In genomic region chr19:18119243-18120105, GRCh38 we compare ENCODE assay signal across 9 cellular contexts. TPM values are rescaled to one million over a fixed set of nuclear protein-coding genes. Genes with fewer than 3 reads are reported as not detected.
DNase-seq lines count a peak whose midpoint lies in the region; ATAC-seq and TF ChIP-seq lines count a peak whose summit lies in the region.
"Had no signal": no experiment of that assay in that cellular context is flagged by ENCODE, and none has a peak within 500 bp of the region (broad histone marks: within the 10 kb centered on the region; RNA-seq: fewer than 3 reads in every experiment).

No MANE protein-coding gene starts in this region.

- H3K23ac ChIP-seq in mesenchymal stem cell (ENCODE audit: low read length in 2 of 2): no peak overlapping the region

- H2AFZ ChIP-seq in mesenchymal stem cell (ENCODE audit: low read depth, low read length): no peak overlapping the region

- 91% methylated on average over 22 of the region's 22 CpGs for WGBS in mesenchymal stem cell

- H2BK5ac ChIP-seq in mesenchymal stem cell (ENCODE audit: low read depth, low read length, poor library complexity, severe bottlenecking): no peak overlapping the region

- peak; percentile 37 to 47 for ATAC-seq in activated T-cell treated with anti-CD3 and anti-CD28 coated beads, Interleukin-2, amount 50 U/mL, for 72 hours (replicated peaks in 1 of 2)
- no peak for ATAC-seq in stimulated activated naive CD8-positive, alpha-beta T cell treated with anti-CD3 and anti-CD28 coated beads, Interleukin-15, Interleukin-2, amounts not matched to agents 100 U/mL and 50 U/mL, for 24 hours

- H3K4me2 ChIP-seq in mesenchymal stem cell (ENCODE audit: low read length, poor library complexity, severe bottlenecking): no peak overlapping the region

- peaks cover 12% of the 10 kb centered on the region for H3K4me1 ChIP-seq in mesenchymal stem cell (ENCODE audit: control insufficient read depth, insufficient read depth, low read depth, low read length)
- H3K4me1 ChIP-seq in right atrium auricular region: peaks cover 0 to 24% of the 10 kb centered on the region in 2 donors

- peak; percentile 61 to 66 for DNase-seq in activated T-cell treated with anti-CD3 and anti-CD28 coated beads, Interleukin-2, amount 50 U/mL, for 72 hours
- DNase-seq in mesenchymal stem cell (no peak), SK-N-DZ (ENCODE audit: low spot score) (no peak), SKM-1 treated with dmso at 0.1 percent for 144 hours (lab: John Stamatoyannopoulos, UW; ENCODE audit: unreplicated experiment) (no peak), right atrium auricular region (ENCODE audit: low spot score) (no peak), NCI-H2029 (lab: John Stamatoyannopoulos, UW) (no peak)
- peak; percentile 55 for DNase-seq in stimulated activated naive CD8-positive, alpha-beta T cell treated with anti-CD3 and anti-CD28 coated beads, Interleukin-15, Interleukin-2, amounts not matched to agents 100 U/mL and 50 U/mL, for 24 hours

- TF ChIP-seq CTCF in right atrium auricular region (IDR thresholded peaks at IDR 0.05): no peak

- no peak overlapping the region for H3K27ac ChIP-seq in mesenchymal stem cell (ENCODE audit: low read length, poor library complexity, severe bottlenecking)
- H3K27ac ChIP-seq in right atrium auricular region: no peak overlapping the region

- no peak overlapping the region for H2BK12ac ChIP-seq in mesenchymal stem cell (ENCODE audit: low read length in 2 of 2)

- H4K91ac ChIP-seq in mesenchymal stem cell (ENCODE audit: low read length): no peak overlapping the region

- H3K4me3 ChIP-seq in mesenchymal stem cell (ENCODE audit: insufficient read depth in 1 of 2, low read depth in 1 of 2, low read length in 2 of 2) (peak overlapping the region in 1 of 2 experiments; percentile 87), right atrium auricular region (no peak overlapping the region)
- H3K4me3 ChIP-seq: lung had no signal

- peaks cover 5% of the 10 kb centered on the region for H3K36me3 Mint-ChIP-seq in IgD-negative memory B cell
- peaks cover 0 to 10% of the 10 kb centered on the region in 2 donors for H3K36me3 Mint-ChIP-seq in activated T-cell treated with anti-CD3 and anti-CD28 coated beads, Interleukin-2, amount 50 U/mL, for 72 hours (ENCODE audit: insufficient read depth in 2 of 2)

- peak overlapping the region; percentile 87 for H3K9ac ChIP-seq in mesenchymal stem cell (ENCODE audit: low read length)

- H3K18ac ChIP-seq in mesenchymal stem cell (ENCODE audit: low read depth in 1 of 2, low read length in 2 of 2): no peak overlapping the region

- no peak overlapping the region for H3K4ac ChIP-seq in mesenchymal stem cell (ENCODE audit: low read depth in 1 of 2, low read length in 2 of 2)

- H3K9me3 Mint-ChIP-seq in IgD-negative memory B cell: no peaks in the 10 kb centered on the region
- no peaks in the 10 kb centered on the region for H3K9me3 Mint-ChIP-seq in activated T-cell treated with anti-CD3 and anti-CD28 coated beads, Interleukin-2, amount 50 U/mL, for 72 hours

- no peaks in the 10 kb centered on the region for H3K27me3 Mint-ChIP-seq in IgD-negative memory B cell
- H3K27me3 Mint-ChIP-seq in activated T-cell treated with anti-CD3 and anti-CD28 coated beads, Interleukin-2, amount 50 U/mL, for 72 hours (ENCODE audit: low read depth): no peaks in the 10 kb centered on the region

- H2BK120ac ChIP-seq in mesenchymal stem cell (ENCODE audit: low read depth, low read length): no peak overlapping the region

- peaks cover 21 to 25% (median 25%) of the 10 kb centered on the region in 3 donors for H3K4me1 Mint-ChIP-seq in IgD-negative memory B cell
- peaks cover 38% of the 10 kb centered on the region for H3K4me1 Mint-ChIP-seq in activated T-cell treated with anti-CD3 and anti-CD28 coated beads, Interleukin-2, amount 50 U/mL, for 72 hours (ENCODE audit: low read depth)

- H4K8ac ChIP-seq in mesenchymal stem cell (ENCODE audit: low read length): no peak overlapping the region

- H3K27me3 ChIP-seq in mesenchymal stem cell (ENCODE audit: control insufficient read depth in 1 of 2, insufficient read depth in 1 of 2, low read length in 2 of 2): no peaks in the 10 kb centered on the region
- H3K27me3 ChIP-seq in right atrium auricular region: no peaks in the 10 kb centered on the region

- H3K4me3 Mint-ChIP-seq in IgD-negative memory B cell: peak overlapping the region; percentile 86 to 90 (median 86)
- H3K4me3 Mint-ChIP-seq in activated T-cell treated with anti-CD3 and anti-CD28 coated beads, Interleukin-2, amount 50 U/mL, for 72 hours: peak overlapping the region; percentile 78 to 88

- H2AK5ac ChIP-seq in mesenchymal stem cell (ENCODE audit: low read length, severe bottlenecking): no peak overlapping the region

- H3K14ac ChIP-seq in mesenchymal stem cell (ENCODE audit: low read length in 2 of 2): no peak overlapping the region

- H3K79me1 ChIP-seq in mesenchymal stem cell (replicated peaks; ENCODE audit: low read length, poor library complexity, severe bottlenecking): peaks cover 22% of the 10 kb centered on the region

- H3K36me3 ChIP-seq in mesenchymal stem cell (ENCODE audit: control insufficient read depth in 1 of 2, insufficient read depth in 2 of 2, low read depth in 1 of 2, low read length in 2 of 2) (peaks cover 15 to 49% of the 10 kb centered on the region in 2 experiments), right atrium auricular region (peaks cover 4% of the 10 kb centered on the region)

- H3K27ac Mint-ChIP-seq in IgD-negative memory B cell: peak overlapping the region; percentile 55 to 94 (median 91)
- peak overlapping the region; percentile 67 for H3K27ac Mint-ChIP-seq in activated T-cell treated with anti-CD3 and anti-CD28 coated beads, Interleukin-2, amount 50 U/mL, for 72 hours

- H2BK15ac ChIP-seq in mesenchymal stem cell (ENCODE audit: low read depth, poor library complexity, severe bottlenecking): no peak overlapping the region

- H3K9me3 ChIP-seq in mesenchymal stem cell (ENCODE audit: control insufficient read depth, low read length): no peaks in the 10 kb centered on the region
- H3K9me3 ChIP-seq in right atrium auricular region: no peaks in the 10 kb centered on the region

RNA-seq across cellular contexts. Expression of gene MAST3, which starts 21.9 kb away (rescaled TPM):
- 20.3 TPM for polyA plus RNA-seq in IgD-negative memory B cell
- total RNA-seq in activated T-cell treated with anti-CD3 and anti-CD28 coated beads, Interleukin-2, amount 50 U/mL, for 72 hours: 10 to 100 TPM; 22.4 to 23.2 TPM
- polyA plus RNA-seq in mesenchymal stem cell (2013, experiment 1 of 2): 4.4 TPM
- 4.7 TPM for polyA plus RNA-seq in mesenchymal stem cell (2013, experiment 2 of 2)
- polyA plus RNA-seq in SK-N-DZ (2014; cell fraction: cytosol; rRNA removed): 2.0 and 2.6 TPM in 2 replicates
- polyA plus RNA-seq in SK-N-DZ (2014; cell fraction: nucleus; rRNA removed): 2.5 and 3.4 TPM in 2 replicates
- total RNA-seq in right atrium auricular region: 1 to 10 TPM; 5.8 to 7.5 TPM

RNA-seq across cellular contexts. Expression of gene IL12RB1, which starts 32.7 kb away (rescaled TPM):
- polyA plus RNA-seq in IgD-negative memory B cell: 9.8 TPM
- 10 to 100 TPM; 13.4 to 20.4 TPM for total RNA-seq in activated T-cell treated with anti-CD3 and anti-CD28 coated beads, Interleukin-2, amount 50 U/mL, for 72 hours
- polyA plus RNA-seq in mesenchymal stem cell (2013, experiment 1 of 2): 0.19 TPM
- polyA plus RNA-seq in mesenchymal stem cell (2013, experiment 2 of 2): 0.19 TPM
- polyA plus RNA-seq in SK-N-DZ (2014; cell fraction: cytosol; rRNA removed): not detected in 2 replicates
- polyA plus RNA-seq in SK-N-DZ (2014; cell fraction: nucleus; rRNA removed): not detected in 2 replicates
- under 1 TPM; 0.22 to 0.75 TPM for total RNA-seq in right atrium auricular region

RNA-seq across cellular contexts. Expression of gene PIK3R2, which starts 33.5 kb away (rescaled TPM):
- polyA plus RNA-seq in IgD-negative memory B cell: 2.1 TPM
- 10 to 100 TPM; 13.3 to 15.4 TPM for total RNA-seq in activated T-cell treated with anti-CD3 and anti-CD28 coated beads, Interleukin-2, amount 50 U/mL, for 72 hours
- polyA plus RNA-seq in mesenchymal stem cell (2013, experiment 1 of 2): 83.2 TPM
- 80.2 TPM for polyA plus RNA-seq in mesenchymal stem cell (2013, experiment 2 of 2)
- polyA plus RNA-seq in SK-N-DZ (2014; cell fraction: cytosol; rRNA removed): 24.1 and 30.3 TPM in 2 replicates
- polyA plus RNA-seq in SK-N-DZ (2014; cell fraction: nucleus; rRNA removed): 17.4 and 26.3 TPM in 2 replicates
- 10 to 100 TPM; 18.7 to 19.0 TPM for total RNA-seq in right atrium auricular region

RNA-seq across cellular contexts. Expression of gene IFI30, which starts 54.1 kb away (rescaled TPM):
- polyA plus RNA-seq in IgD-negative memory B cell: 473 TPM
- total RNA-seq in activated T-cell treated with anti-CD3 and anti-CD28 coated beads, Interleukin-2, amount 50 U/mL, for 72 hours: 10 to 100 TPM; 10.2 to 11.4 TPM
- 28.4 TPM for polyA plus RNA-seq in mesenchymal stem cell (2013, experiment 1 of 2)
- polyA plus RNA-seq in mesenchymal stem cell (2013, experiment 2 of 2): 27.7 TPM
- 2.7 and 11.0 TPM in 2 replicates for polyA plus RNA-seq in SK-N-DZ (2014; cell fraction: cytosol; rRNA removed)
- 0.72 and 1.1 TPM in 2 replicates for polyA plus RNA-seq in SK-N-DZ (2014; cell fraction: nucleus; rRNA removed)
- 10 to 100 TPM in 1 of 2 donors, 1 to 10 TPM in 1; 8.1 to 43.2 TPM for total RNA-seq in right atrium auricular region

Comparison
In these comparisons a context has a peak if more than half of its experiments do, and no peak if none do; other contexts are left out.
1. DNase-seq: peak in activated T-cell treated with anti-CD3 and anti-CD28 coated beads, Interleukin-2, amount 50 U/mL, for 72 hours (2 of 2) and stimulated activated naive CD8-positive, alpha-beta T cell treated with anti-CD3 and anti-CD28 coated beads, Interleukin-15, Interleukin-2, amounts not matched to agents 100 U/mL and 50 U/mL, for 24 hours (single experiment); none in mesenchymal stem cell (single experiment), SK-N-DZ (single experiment), SKM-1 treated with dmso at 0.1 percent for 144 hours (single experiment), right atrium auricular region (single experiment) and NCI-H2029 (single experiment).
2. RNA of gene IL12RB1, which starts 32.7 kb away (total RNA-seq): 13.4 to 20.4 TPM in activated T-cell treated with anti-CD3 and anti-CD28 coated beads, Interleukin-2, amount 50 U/mL, for 72 hours; 0.22 to 0.75 TPM in right atrium auricular region; every median in the first group is over 4 times any median in the second.